ENCODE assay signal across 20 cellular contexts in the genomic region with DNA sequence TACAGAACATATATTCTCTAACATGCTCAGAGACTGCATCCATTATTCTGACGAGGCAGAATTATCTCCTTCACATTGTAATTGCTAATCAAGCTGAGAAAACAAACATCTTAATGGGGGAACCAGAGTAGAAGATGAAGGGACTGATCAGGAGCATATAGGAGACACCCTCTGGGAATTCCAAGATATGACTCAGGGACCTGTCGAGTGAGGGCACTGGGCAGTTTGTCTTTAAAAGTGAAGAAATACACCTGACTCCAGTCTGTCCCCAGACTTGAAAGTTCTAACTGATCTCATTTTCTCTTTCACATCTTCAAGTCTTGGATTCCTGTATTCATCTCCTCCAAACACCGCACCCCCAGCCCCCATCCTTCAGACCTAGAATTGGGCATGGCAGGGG.
DNase-seq lines count a peak whose midpoint lies in the region; ATAC-seq and TF ChIP-seq lines count a peak whose summit lies in the region.
"Had no signal": no experiment of that assay in that cellular context is flagged by ENCODE, and none has a peak within 500 bp of the region (broad histone marks: within the 10 kb centered on the region; RNA-seq: fewer than 3 reads in every experiment).

No MANE protein-coding gene starts in this region.

- BruUV-seq in mammary epithelial cell (replicated peaks; lab: Mats Ljungman, UMichigan) (no TSS peak), MCF 10A (replicated peaks; lab: Mats Ljungman, UMichigan) (no TSS peak)

- no peaks in the 10 kb centered on the region for H4K20me1 ChIP-seq in mammary epithelial cell (ENCODE audit: insufficient read depth, low read length)
- H4K20me1 ChIP-seq: BLaER1 treated with 17β-estradiol and CSF1 and Interleukin-3, amounts not matched to agents 10 nM and 100 nM had no signal

- H3K9me3 Mint-ChIP-seq in MCF 10A (ENCODE audit: unreplicated experiment) = peaks cover 17% of the 10 kb centered on the region

- DNase-seq in mammary epithelial cell (peak; percentile 35), MCF 10A (ENCODE audit: unreplicated experiment) (no peak), M059J (ENCODE audit: low read depth) (peak; percentile 48), epithelial cell of esophagus (ENCODE audit: low read depth) (peak; percentile 39), heart right ventricle (no peak), left ventricle myocardium inferior (no peak)
- DNase-seq: CD4-positive, CD25-positive, alpha-beta regulatory T cell; CD8-positive, alpha-beta memory T cell; COR-L47; DMS 273 treated with DMSO at 0.1 percent for 48 hours; DMS53; DND-41; GF-D8; HCEC 1CT; KG1 had no signal

- intact Hi-C loops in mammary epithelial cell (cut with micrococcal nuclease) (no loop called here), MCF 10A (cut with micrococcal nuclease) (no loop called here), heart right ventricle (cut with DNase I) (no loop called here), left ventricle myocardium inferior (cut with micrococcal nuclease) (no loop called here)

- POLR2A ChIA-PET in MCF 10A (lab: Yijun Ruan, JAX) = interaction anchor here (0.6 kb wide), 1 partner anchor 223 kb away, joined by 4 read pairs; no protein-coding TSS in a partner anchor

- no peaks in the 10 kb centered on the region for H3K36me3 Mint-ChIP-seq in MCF 10A (ENCODE audit: insufficient read depth, unreplicated experiment)
- H3K36me3 Mint-ChIP-seq: CD4-positive, CD25-positive, alpha-beta regulatory T cell; CD8-positive, alpha-beta memory T cell had no signal

- H3K27ac Mint-ChIP-seq in MCF 10A (ENCODE audit: low read depth, unreplicated experiment) = no peak overlapping the region
- H3K27ac Mint-ChIP-seq: B cell; CD4-positive, CD25-positive, alpha-beta regulatory T cell; CD8-positive, alpha-beta memory T cell; GM23338 had no signal

- no peak overlapping the region for H3K9ac ChIP-seq in mammary epithelial cell (ENCODE audit: insufficient read depth, low read length)
- H3K9ac ChIP-seq: BLaER1 treated with 17β-estradiol and CSF1 and Interleukin-3, amounts not matched to agents 10 nM and 100 nM had no signal

- in situ Hi-C loops in mammary epithelial cell (cut with MboI; ENCODE audit: low sequenced_read_pairs in 2 of 2) = no loop called here

- no peak overlapping the region for H3K4me3 Mint-ChIP-seq in MCF 10A (ENCODE audit: unreplicated experiment)
- H3K4me3 Mint-ChIP-seq: B cell; CD4-positive, CD25-positive, alpha-beta regulatory T cell; CD8-positive, alpha-beta memory T cell; GM23338 had no signal

- dilution Hi-C loops in mammary epithelial cell (cut with HindIII; ENCODE audit: low sequenced_read_pairs) = no loop called here

- H3K4me1 ChIP-seq in mammary epithelial cell (ENCODE audit: insufficient read depth, low read length) (no peaks in the 10 kb centered on the region), heart right ventricle (peaks cover 0 to 6% (median 0%) of the 10 kb centered on the region in 9 donors), left ventricle myocardium inferior (no peaks in the 10 kb centered on the region)
- H3K4me1 ChIP-seq: BLaER1 treated with 17β-estradiol and CSF1 and Interleukin-3, amounts not matched to agents 10 nM and 100 nM had no signal

- no peaks in the 10 kb centered on the region for H3K4me1 Mint-ChIP-seq in MCF 10A (ENCODE audit: insufficient read depth, unreplicated experiment)
- H3K4me1 Mint-ChIP-seq: B cell, GM23338 had no signal

- no peak overlapping the region for H3K27ac ChIP-seq in mammary epithelial cell (ENCODE audit: insufficient read depth, low read depth, low read length)
- H3K27ac ChIP-seq in heart right ventricle = no peak overlapping the region
- H3K27ac ChIP-seq in left ventricle myocardium inferior (replicated peaks) = no peak overlapping the region
- H3K27ac ChIP-seq: 22Rv1; BLaER1 treated with 17β-estradiol and CSF1 and Interleukin-3, amounts not matched to agents 10 nM and 100 nM had no signal

- WGBS in mammary epithelial cell (ENCODE audit: low coverage, missing lambda C conversion rate) = 66% methylated on average over 3 of the region's 3 CpGs
- 84 to 87% methylated on average over 3 of the region's 3 CpGs for WGBS in heart right ventricle, 2 donors

- H3K4me2 ChIP-seq in mammary epithelial cell (ENCODE audit: insufficient read depth, low read depth, low read length) = no peak overlapping the region
- H3K4me2 ChIP-seq: BLaER1 treated with 17β-estradiol and CSF1 and Interleukin-3, amounts not matched to agents 10 nM and 100 nM; GM23338 had no signal

- ATAC-seq in heart right ventricle (no peak), GM19467 (IDR thresholded peaks at IDR 0.05; ENCODE audit: unreplicated experiment) (no peak)
- ATAC-seq: GM23338 had no signal

- no peaks in the 10 kb centered on the region for H3K79me2 ChIP-seq in mammary epithelial cell (ENCODE audit: insufficient read depth, low read length)

- H3K27me3 ChIP-seq in mammary epithelial cell (ENCODE audit: insufficient read depth, low read length) = no peaks in the 10 kb centered on the region
- H3K27me3 ChIP-seq in heart right ventricle = no peaks in the 10 kb centered on the region
- no peaks in the 10 kb centered on the region for H3K27me3 ChIP-seq in left ventricle myocardium inferior (ENCODE audit: low read depth)
- H3K27me3 ChIP-seq: BLaER1 treated with 17β-estradiol and CSF1 and Interleukin-3, amounts not matched to agents 10 nM and 100 nM had no signal

- TF ChIP-seq CTCF in mammary epithelial cell (conservative IDR thresholded peaks at IDR 0.05 in 1 of 2, IDR thresholded peaks at IDR 0.05 in 1 of 2; ENCODE audit: extremely low read depth in 1 of 2, insufficient read depth in 1 of 2, low read depth in 1 of 2, low read length in 2 of 2) (no peak), MCF 10A (IDR thresholded peaks at IDR 0.05; ENCODE audit: unreplicated experiment) (no peak), epithelial cell of esophagus (IDR thresholded peaks at IDR 0.05; ENCODE audit: insufficient read depth, low read depth, low read length, missing control alignments) (no peak), heart right ventricle (IDR thresholded peaks at IDR 0.05) (no peak), left ventricle myocardium inferior (IDR thresholded peaks at IDR 0.05; ENCODE audit: borderline replicate concordance) (no peak)

- H3K9me3 ChIP-seq in mammary epithelial cell (replicated peaks; ENCODE audit: insufficient read depth, low read length) (no peaks in the 10 kb centered on the region), heart right ventricle (peaks cover 0 to 19% (median 6%) of the 10 kb centered on the region in 11 donors), left ventricle myocardium inferior (replicated peaks) (peaks cover 20% of the 10 kb centered on the region)

- CTCF ChIA-PET in mammary epithelial cell (lab: Charles Lee; ENCODE audit: low non-redundant PET) (no interaction called here), MCF 10A (lab: Yijun Ruan, JAX) (no interaction called here)

- H2AFZ ChIP-seq in mammary epithelial cell (ENCODE audit: low read depth, low read length) = no peak overlapping the region
- H2AFZ ChIP-seq: GM23338 had no signal

- H3K4me3 ChIP-seq in mammary epithelial cell (replicated peaks in 1 of 3; ENCODE audit: insufficient read depth in 1 of 3, low read depth in 2 of 3, low read length in 3 of 3) (no peak overlapping the region), epithelial cell of esophagus (ENCODE audit: low read length) (no peak overlapping the region), heart right ventricle (no peak overlapping the region), left ventricle myocardium inferior (no peak overlapping the region)
- H3K4me3 ChIP-seq: BLaER1 treated with 17β-estradiol and CSF1 and Interleukin-3, amounts not matched to agents 10 nM and 100 nM; GM23338 had no signal

- H3K27me3 Mint-ChIP-seq in MCF 10A (ENCODE audit: insufficient read depth, unreplicated experiment) = no peaks in the 10 kb centered on the region
- H3K27me3 Mint-ChIP-seq: CD4-positive, CD25-positive, alpha-beta regulatory T cell had no signal

- H3K36me3 ChIP-seq in mammary epithelial cell (ENCODE audit: insufficient read depth, low read length) = no peaks in the 10 kb centered on the region
- no peaks in the 10 kb centered on the region for H3K36me3 ChIP-seq in heart right ventricle
- H3K36me3 ChIP-seq in left ventricle myocardium inferior = peaks cover 5% of the 10 kb centered on the region
- H3K36me3 ChIP-seq: BLaER1 treated with 17β-estradiol and CSF1 and Interleukin-3, amounts not matched to agents 10 nM and 100 nM had no signal

Comparison
In these comparisons a context has a peak if more than half of its experiments do, and no peak if none do; other contexts are left out.
1. DNase-seq: peak in mammary epithelial cell (single experiment), M059J (single experiment) and epithelial cell of esophagus (single experiment); none in MCF 10A (single experiment), heart right ventricle (0 of 2) and left ventricle myocardium inferior (single experiment).